4 cellular contexts compared by ENCODE assay signal in genomic region chr15:90840954-90841353, GRCh38.
A peak's percentile ranks its signal among the peaks of the same experiment; 100 is the strongest.
TF ChIP-seq lines count a peak whose summit lies in the region.

No MANE protein-coding gene starts in this region.

TF ChIP-seq in SK-N-SH, 30 proteins besides CTCF, POLR2A, EP300 and RAD21 (continued from another document):
- TF ChIP-seq PBX3 (IDR thresholded peaks at IDR 0.05) (no peak), MXI1 (IDR thresholded peaks at IDR 0.05; ENCODE audit: low read depth, low read length) (peak; percentile 51; the same call in 1 of the 2 replicates), FOXJ3 (CRISPR knock-in tag; IDR thresholded peaks at IDR 0.05) (no peak), NFIC (IDR thresholded peaks at IDR 0.05; ENCODE audit: borderline replicate concordance) (no peak), GATA2 (CRISPR knock-in tag; IDR thresholded peaks at IDR 0.05) (peak; percentile 37; the same call in 1 of the 2 replicates), ZBTB33 (IDR thresholded peaks at IDR 0.05; ENCODE audit: borderline replicate concordance, low read depth) (no peak)

TF ChIP-seq in SK-N-SH treated with all-trans-retinoic acid at 6 μM for 48 hours, 23 proteins besides CTCF, POLR2A, EP300 and RAD21 (continues in another document):
- TF ChIP-seq POU6F1 (CRISPR knock-in tag; IDR thresholded peaks at IDR 0.05; ENCODE audit: borderline replicate concordance, low read depth) (no peak), ISL1 (CRISPR knock-in tag; IDR thresholded peaks at IDR 0.05) (no peak), TOX (CRISPR knock-in tag; IDR thresholded peaks at IDR 0.05; ENCODE audit: borderline replicate concordance) (no peak), BACH2 (CRISPR knock-in tag; IDR thresholded peaks at IDR 0.05; ENCODE audit: borderline replicate concordance) (no peak), RARB (CRISPR knock-in tag; IDR thresholded peaks at IDR 0.05) (no peak), ZC3H10 (CRISPR knock-in tag; IDR thresholded peaks at IDR 0.05) (no peak), ZNF70 (CRISPR knock-in tag; IDR thresholded peaks at IDR 0.05) (no peak), ZNF8 (CRISPR knock-in tag; IDR thresholded peaks at IDR 0.05) (no peak), CSRNP3 (CRISPR knock-in tag; IDR thresholded peaks at IDR 0.05) (no peak), ZFP30 (CRISPR knock-in tag; IDR thresholded peaks at IDR 0.05) (no peak), ZNF565 (CRISPR knock-in tag; conservative IDR thresholded peaks at IDR 0.05; ENCODE audit: low read depth) (no peak), TCF4 (CRISPR knock-in tag; IDR thresholded peaks at IDR 0.05; ENCODE audit: borderline replicate concordance) (no peak), TSHZ2 (CRISPR knock-in tag; IDR thresholded peaks at IDR 0.05) (no peak), GLIS3 (CRISPR knock-in tag; IDR thresholded peaks at IDR 0.05) (no peak)

TF ChIP-seq in GM23338, 12 proteins besides CTCF, POLR2A, EP300 and RAD21 (continued from another document and continues in another):
- TF ChIP-seq ZNF462 (CRISPR knock-in tag; IDR thresholded peaks at IDR 0.05) = no peak
- TF ChIP-seq REST (IDR thresholded peaks at IDR 0.05; ENCODE audit: unreplicated experiment) = no peak
- no peak for TF ChIP-seq ETS1 (IDR thresholded peaks at IDR 0.05)
- TF ChIP-seq JUNB (IDR thresholded peaks at IDR 0.05; ENCODE audit: unreplicated experiment) = no peak

TF ChIP-seq in WTC11, 78 proteins besides CTCF, POLR2A, EP300 and RAD21 (continued from another document):
- TF ChIP-seq MLX (CRISPR knock-in tag; IDR thresholded peaks at IDR 0.05) (no peak), GTF2I (CRISPR knock-in tag; conservative IDR thresholded peaks at IDR 0.05) (no peak), ZBTB21 (CRISPR knock-in tag; IDR thresholded peaks at IDR 0.05; ENCODE audit: borderline replicate concordance) (no peak), OVOL2 (CRISPR knock-in tag; IDR thresholded peaks at IDR 0.05; ENCODE audit: borderline replicate concordance) (no peak), ETV6 (CRISPR knock-in tag; IDR thresholded peaks at IDR 0.05) (no peak), ZNF512 (CRISPR knock-in tag; IDR thresholded peaks at IDR 0.05; ENCODE audit: borderline replicate concordance) (no peak), ZNF263 (CRISPR knock-in tag; IDR thresholded peaks at IDR 0.05; ENCODE audit: low read depth) (no peak), TEAD1 (CRISPR knock-in tag; IDR thresholded peaks at IDR 0.05) (no peak), ELF4 (CRISPR knock-in tag; IDR thresholded peaks at IDR 0.05; ENCODE audit: low read depth) (no peak), ZNF416 (CRISPR knock-in tag; IDR thresholded peaks at IDR 0.05) (no peak), NR2C2 (CRISPR knock-in tag; IDR thresholded peaks at IDR 0.05) (no peak), HMGA2 (CRISPR knock-in tag; IDR thresholded peaks at IDR 0.05) (no peak), ZNF396 (CRISPR knock-in tag; IDR thresholded peaks at IDR 0.05; ENCODE audit: borderline replicate concordance) (no peak), SP1 (CRISPR knock-in tag; conservative IDR thresholded peaks at IDR 0.05) (no peak), JUN (CRISPR knock-in tag; IDR thresholded peaks at IDR 0.05) (no peak)
